1 cellular context compared by ENCODE assay signal in genomic region chr12:31773223-31773750, GRCh38.
TF ChIP-seq lines count a peak whose summit lies in the region.

No MANE protein-coding gene starts in this region.

TF ChIP-seq in HepG2, 621 proteins besides CTCF, POLR2A, EP300 and RAD21 (continued from another document and continues in another):
- no peak for TF ChIP-seq CREBL2 (CRISPR knock-in tag; IDR thresholded peaks at IDR 0.05; ENCODE audit: borderline replicate concordance)
- peak; percentile 40; the same call in 1 of the 2 replicates for TF ChIP-seq ZNF770 (CRISPR knock-in tag; IDR thresholded peaks at IDR 0.05)
- TF ChIP-seq ZNF546 (CRISPR knock-in tag; conservative IDR thresholded peaks at IDR 0.05), result no peak
- TF ChIP-seq ZNF816 (CRISPR knock-in tag; IDR thresholded peaks at IDR 0.05; ENCODE audit: borderline replicate concordance), result peak; percentile 62; the same call in 1 of the 2 replicates
- TF ChIP-seq SUZ12 (IDR thresholded peaks at IDR 0.05; ENCODE audit: low read depth, low read length), result no peak
- TF ChIP-seq TCF12 (IDR thresholded peaks at IDR 0.05), result no peak
- TF ChIP-seq TCF12 (CRISPR knock-in tag; IDR thresholded peaks at IDR 0.05), result peak; percentile 90
- peak; percentile 79 for TF ChIP-seq PATZ1 (CRISPR knock-in tag; IDR thresholded peaks at IDR 0.05)
- no peak for TF ChIP-seq POGK (CRISPR knock-in tag; conservative IDR thresholded peaks at IDR 0.05)
- TF ChIP-seq ZNF563 (CRISPR knock-in tag; IDR thresholded peaks at IDR 0.05), result no peak
- no peak for TF ChIP-seq ZFP62 (CRISPR knock-in tag; IDR thresholded peaks at IDR 0.05)
- peak; percentile 41; the same call in 1 of the 2 replicates for TF ChIP-seq SMC3 (IDR thresholded peaks at IDR 0.05; ENCODE audit: low read length)
- peak; percentile 20; the same call in 1 of the 2 replicates for TF ChIP-seq ZNF33B (CRISPR knock-in tag; IDR thresholded peaks at IDR 0.05)
- no peak for TF ChIP-seq ZNF782 (CRISPR knock-in tag; IDR thresholded peaks at IDR 0.05; ENCODE audit: borderline replicate concordance)
- TF ChIP-seq ARID3A (IDR thresholded peaks at IDR 0.05; ENCODE audit: low read depth, low read length), result peak; percentile 30
- TF ChIP-seq XRCC5 (optimal IDR thresholded peaks at IDR 0.05; ENCODE audit: low read length), result no peak
- no peak for TF ChIP-seq SNAI1 (CRISPR knock-in tag; IDR thresholded peaks at IDR 0.05; ENCODE audit: borderline replicate concordance)
- peak; percentile 80 for TF ChIP-seq KAT8 (CRISPR knock-in tag; IDR thresholded peaks at IDR 0.05)
- peak; percentile 40; the same call in 1 of the 2 replicates for TF ChIP-seq ZNF558 (CRISPR knock-in tag; IDR thresholded peaks at IDR 0.05; ENCODE audit: borderline replicate concordance)
- TF ChIP-seq SYNCRIP (IDR thresholded peaks at IDR 0.05; ENCODE audit: insufficient read depth, low read depth, low read length), result no peak
- TF ChIP-seq ZBTB20 (CRISPR knock-in tag; IDR thresholded peaks at IDR 0.05; ENCODE audit: borderline replicate concordance, low read depth), result peak; percentile 89; the same call in 1 of the 2 replicates
- peak; percentile 86 for TF ChIP-seq PHF21A (CRISPR knock-in tag; IDR thresholded peaks at IDR 0.05)
- TF ChIP-seq NONO (IDR thresholded peaks at IDR 0.05), result no peak
- TF ChIP-seq NONO (CRISPR knock-in tag; conservative IDR thresholded peaks at IDR 0.05), result peak; percentile 82
- no peak for TF ChIP-seq ZNF549 (CRISPR knock-in tag; IDR thresholded peaks at IDR 0.05)
- no peak for TF ChIP-seq ZBED4 (CRISPR knock-in tag; IDR thresholded peaks at IDR 0.05; ENCODE audit: borderline replicate concordance)
- no peak for TF ChIP-seq FLYWCH1 (CRISPR knock-in tag; IDR thresholded peaks at IDR 0.05)
- no peak for TF ChIP-seq ZIK1 (CRISPR knock-in tag; IDR thresholded peaks at IDR 0.05; ENCODE audit: borderline replicate concordance, low read depth)
- no peak for TF ChIP-seq MZF1 (CRISPR knock-in tag; IDR thresholded peaks at IDR 0.05; ENCODE audit: borderline replicate concordance)
- 0 out of 2 replicates have a peak, but pooled peaks have one; percentile 30 for TF ChIP-seq SMARCE1 (IDR thresholded peaks at IDR 0.05; ENCODE audit: borderline replicate concordance)
- no peak for TF ChIP-seq ZNF256 (CRISPR knock-in tag; conservative IDR thresholded peaks at IDR 0.05)
- TF ChIP-seq TIGD3 (CRISPR knock-in tag; IDR thresholded peaks at IDR 0.05; ENCODE audit: borderline replicate concordance), result no peak
- no peak for TF ChIP-seq REL (CRISPR knock-in tag; conservative IDR thresholded peaks at IDR 0.05)
- TF ChIP-seq ZBTB43 (CRISPR knock-in tag; conservative IDR thresholded peaks at IDR 0.05), result no peak
- no peak for TF ChIP-seq GZF1 (CRISPR knock-in tag; IDR thresholded peaks at IDR 0.05)
- TF ChIP-seq HHEX (CRISPR knock-in tag; IDR thresholded peaks at IDR 0.05), result no peak
- TF ChIP-seq HNF4A (CRISPR knock-in tag; IDR thresholded peaks at IDR 0.05), result peak; percentile 89
- TF ChIP-seq ZKSCAN5 (CRISPR knock-in tag; IDR thresholded peaks at IDR 0.05), result peak; percentile 75; the same call in 1 of the 2 replicates
- TF ChIP-seq ZNF282 (IDR thresholded peaks at IDR 0.05; ENCODE audit: partially characterized antibody), result no peak
- peak; percentile 52; the same call in 1 of the 2 replicates for TF ChIP-seq ZNF431 (CRISPR knock-in tag; IDR thresholded peaks at IDR 0.05; ENCODE audit: borderline replicate concordance, low read depth)
- peak; percentile 77 for TF ChIP-seq ZNF503 (CRISPR knock-in tag; IDR thresholded peaks at IDR 0.05)
- TF ChIP-seq ZMYM2 (CRISPR knock-in tag; IDR thresholded peaks at IDR 0.05), result peak; percentile 22; the same call in 1 of the 2 replicates
- peak; percentile 58; the same call in 1 of the 2 replicates for TF ChIP-seq TFE3 (CRISPR knock-in tag; IDR thresholded peaks at IDR 0.05)
- no peak for TF ChIP-seq ZNF569 (CRISPR knock-in tag; IDR thresholded peaks at IDR 0.05; ENCODE audit: borderline replicate concordance)
- peak; percentile 56; the same call in 1 of the 2 replicates for TF ChIP-seq YEATS4 (CRISPR knock-in tag; IDR thresholded peaks at IDR 0.05; ENCODE audit: borderline replicate concordance)
